Comparison of ENCODE assay signal across 8 cellular contexts in genomic region chr6:85678602-85679444, GRCh38. TPM values are rescaled to one million over a fixed set of nuclear protein-coding genes. Genes with fewer than 3 reads are reported as not detected.
DNase-seq lines count a peak whose midpoint lies in the region; ATAC-seq and TF ChIP-seq lines count a peak whose summit lies in the region.

No MANE protein-coding gene starts in this region.

- ATAC-seq in GM19351 (IDR thresholded peaks at IDR 0.05; ENCODE audit: unreplicated experiment) (peak; percentile 72), HG03520 (IDR thresholded peaks at IDR 0.05; ENCODE audit: unreplicated experiment) (peak; percentile 81)

- H3K9me3 Mint-ChIP-seq in dendritic cell treated with granulocyte-macrophage colony-stimulating factor and Interleukin-4, amounts not matched to agents 40 ng/mL and 50 ng/mL, for 4 days: no peaks in the 10 kb centered on the region

- H3K4me1 ChIP-seq in liver (ENCODE audit: control insufficient read depth in 4 of 4, insufficient read depth in 4 of 4, low read length in 3 of 4): peaks cover 2 to 30% (median 25%) of the 10 kb centered on the region in 4 donors

- TF ChIP-seq CTCF in C4-2B (conservative IDR thresholded peaks at IDR 0.05) (no peak), liver (IDR thresholded peaks at IDR 0.05; ENCODE audit: low read depth, low read length, missing input control) (no peak)

- under 1% methylated on average over 82 of the region's 82 CpGs for WGBS in liver

- peak overlapping the region; percentile 98 for H3K27ac Mint-ChIP-seq in dendritic cell treated with granulocyte-macrophage colony-stimulating factor and Interleukin-4, amounts not matched to agents 40 ng/mL and 50 ng/mL, for 4 days

- H3K36me3 Mint-ChIP-seq in dendritic cell treated with granulocyte-macrophage colony-stimulating factor and Interleukin-4, amounts not matched to agents 40 ng/mL and 50 ng/mL, for 4 days (ENCODE audit: low read depth): peaks cover 44% of the 10 kb centered on the region

- H3K27ac ChIP-seq in C4-2B (peak overlapping the region; percentile 95), liver (ENCODE audit: low read depth in 1 of 2, low read length in 2 of 2) (peak overlapping the region; percentile 78 to 93)

- intact Hi-C loops in dendritic cell treated with granulocyte-macrophage colony-stimulating factor and Interleukin-4, amounts not matched to agents 40 ng/mL and 50 ng/mL, for 4 days (cut with micrococcal nuclease): loop anchor here (1.0 to 10.0 kb wide), 3 partner anchors 35 to 85 kb away; no protein-coding TSS in a partner anchor

- peak overlapping the region; percentile 91 for H3K4me3 Mint-ChIP-seq in dendritic cell treated with granulocyte-macrophage colony-stimulating factor and Interleukin-4, amounts not matched to agents 40 ng/mL and 50 ng/mL, for 4 days

- TF ChIP-seq RAD21 in liver (IDR thresholded peaks at IDR 0.05): peak in 1 of 2 donors; percentile 48

- H3K27me3 ChIP-seq in liver (ENCODE audit: control insufficient read depth in 4 of 4, insufficient read depth in 4 of 4, low read length in 3 of 4): no peaks in the 10 kb centered on the region

- peaks cover 0 to 2% (median 0%) of the 10 kb centered on the region in 4 donors for H3K36me3 ChIP-seq in liver (ENCODE audit: control insufficient read depth in 4 of 4, insufficient read depth in 3 of 4, low read depth in 1 of 4, low read length in 3 of 4)

- peak; percentile 98 for DNase-seq in NCI-H526 treated with DMSO at 0.1 percent for 48 hours (lab: John Stamatoyannopoulos, UW)
- peak; percentile 98 for DNase-seq in activated CD4-positive, alpha-beta T cell treated with anti-CD3 and anti-CD28 coated beads, Interleukin-2, amount 50 U/mL, for 1 hour
- peak; percentile 97 for DNase-seq in stimulated activated CD4-positive, alpha-beta T cell treated with anti-CD3 and anti-CD28 coated beads, Interleukin-4, amount 100 ng/mL, for 1 hour

- H3K9me3 ChIP-seq in liver (ENCODE audit: control insufficient read depth in 4 of 4, low read length in 3 of 4): no peaks in the 10 kb centered on the region

- no peaks in the 10 kb centered on the region for H3K27me3 Mint-ChIP-seq in dendritic cell treated with granulocyte-macrophage colony-stimulating factor and Interleukin-4, amounts not matched to agents 40 ng/mL and 50 ng/mL, for 4 days

- peak overlapping the region; percentile 75 to 100 (median 96) for H3K4me3 ChIP-seq in liver (ENCODE audit: low read depth in 1 of 3, low read length in 3 of 3)

- peaks cover 28% of the 10 kb centered on the region for H3K4me1 Mint-ChIP-seq in dendritic cell treated with granulocyte-macrophage colony-stimulating factor and Interleukin-4, amounts not matched to agents 40 ng/mL and 50 ng/mL, for 4 days (ENCODE audit: low read depth)

- peak overlapping the region; percentile 94 to 99 for H3K9ac ChIP-seq in liver (ENCODE audit: low read depth in 1 of 2, low read length in 2 of 2)

TF ChIP-seq in liver, 16 proteins besides CTCF, POLR2A, EP300 and RAD21:
- TF ChIP-seq EGR1 (IDR thresholded peaks at IDR 0.05; ENCODE audit: low read depth in 2 of 2): peak in 1 of 2 donors; percentile 53
- TF ChIP-seq HNF4A (conservative IDR thresholded peaks at IDR 0.05): peak; percentile 9 to 13
- TF ChIP-seq FOXA2 (IDR thresholded peaks at IDR 0.05): no peak
- peak; percentile 94 for TF ChIP-seq YY1 (IDR thresholded peaks at IDR 0.05)
- TF ChIP-seq ZBTB33 (IDR thresholded peaks at IDR 0.05): no peak
- peak; percentile 72 for TF ChIP-seq SP1 (IDR thresholded peaks at IDR 0.05)
- peak; percentile 97 for TF ChIP-seq REST (IDR thresholded peaks at IDR 0.05)
- peak in 1 of 2 donors; percentile 53 for TF ChIP-seq GABPA (IDR thresholded peaks at IDR 0.05 in 1 of 2, conservative IDR thresholded peaks at IDR 0.05 in 1 of 2)
- peak; percentile 100 for TF ChIP-seq TAF1 (conservative IDR thresholded peaks at IDR 0.05)
- TF ChIP-seq FOXA1 (IDR thresholded peaks at IDR 0.05): peak; percentile 31
- peak; percentile 41 for TF ChIP-seq MAX (IDR thresholded peaks at IDR 0.05)

RNA-seq across cellular contexts. Expression of gene SYNCRIP, which starts 36.1 kb away (rescaled TPM):
- total RNA-seq in liver: 10 to 100 TPM; 27.8 to 41.7 TPM
- polyA plus RNA-seq in liver: 10 to 100 TPM; 30.0 to 30.9 TPM

Comparison
In these comparisons a context has a peak if more than half of its experiments do, and no peak if none do; other contexts are left out.
1. Peak in every context shown above with its lines: DNase-seq, ATAC-seq, H3K4me3 ChIP-seq and H3K27ac ChIP-seq.